In the genomic region with DNA sequence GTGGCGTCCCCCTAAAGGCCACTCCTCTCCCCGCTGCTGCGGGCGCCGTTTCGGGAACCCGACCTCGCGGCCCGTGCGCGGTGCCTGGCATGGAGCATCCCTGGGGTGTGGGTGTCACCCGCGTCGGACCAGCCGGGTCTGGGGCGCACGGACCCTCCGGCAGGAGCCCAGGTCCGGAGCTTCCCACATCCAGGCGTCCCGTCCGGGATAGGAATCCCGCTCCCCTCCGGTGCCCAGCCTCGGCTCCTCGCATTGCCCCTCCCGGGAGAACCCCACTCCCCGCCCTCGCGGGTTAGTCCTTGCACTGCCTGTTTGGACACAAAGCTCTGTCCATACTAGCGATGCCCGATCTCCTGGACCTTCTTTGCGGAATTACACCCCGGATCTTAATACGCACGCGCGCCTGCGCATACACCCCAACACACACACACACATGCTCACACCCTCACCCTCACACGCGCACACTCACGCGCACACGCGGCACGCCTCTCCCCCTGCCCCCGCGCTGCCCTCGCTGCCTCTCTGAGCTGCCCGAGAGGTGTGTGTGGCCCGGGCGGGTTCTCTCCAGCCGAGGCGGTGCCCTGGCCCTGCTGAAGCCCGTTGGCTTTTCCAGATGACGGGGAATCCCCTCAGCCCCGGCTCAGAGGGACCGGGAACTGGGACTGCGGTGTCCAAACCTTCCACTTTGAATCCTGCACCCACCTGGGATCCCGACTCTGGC, we compare ENCODE assay signal across 8 cellular contexts. TPM values are rescaled to one million over a fixed set of nuclear protein-coding genes. Genes with fewer than 3 reads are reported as not detected.
DNase-seq lines count a peak whose midpoint lies in the region; ATAC-seq and TF ChIP-seq lines count a peak whose summit lies in the region.

No MANE protein-coding gene starts in this region.

- peak overlapping the region; percentile 92 for H3K4me3 Mint-ChIP-seq in GM23338
- H3K4me3 Mint-ChIP-seq in central memory CD8-positive, alpha-beta T cell: peak overlapping the region; percentile 90

- H3K79me2 ChIP-seq in GM23338 (replicated peaks; ENCODE audit: insufficient read depth): 0 out of 2 replicates have a peak, but pooled peaks cover 9% of the 10 kb centered on the region

- no peaks in the 10 kb centered on the region for H3K9me3 Mint-ChIP-seq in GM23338
- H3K9me3 Mint-ChIP-seq in central memory CD8-positive, alpha-beta T cell: no peaks in the 10 kb centered on the region

- ATAC-seq in GM23338: peak; percentile 60
- ATAC-seq in central memory CD8-positive, alpha-beta T cell (replicated peaks; ENCODE audit: extremely low read depth, poor library complexity, severe bottlenecking): peak; percentile 49

- H2AFZ ChIP-seq in GM23338: peak overlapping the region; percentile 96

- H3K27ac Mint-ChIP-seq in GM23338: no peak overlapping the region; the same call in 1 of the 2 replicates
- peak overlapping the region; percentile 90 for H3K27ac Mint-ChIP-seq in central memory CD8-positive, alpha-beta T cell (ENCODE audit: low read depth)

- DNase-seq in ELR (ENCODE audit: low read depth) (peak; percentile 74), GM23338 (ENCODE audit: low spot score) (peak; percentile 58), M059J (ENCODE audit: low read depth) (peak; percentile 68), islet precursor cell (peak; percentile 61), OCI-M2 (lab: John Stamatoyannopoulos, UW; ENCODE audit: unreplicated experiment) (no peak)
- DNase-seq in activated CD4-positive, CD25-positive, alpha-beta regulatory T cell (lab: John Stamatoyannopoulos, UW): peak in 3 of 4 experiments; percentile 14 to 35 (median 17)
- DNase-seq in central memory CD8-positive, alpha-beta T cell (ENCODE audit: low spot score in 2 of 2): peak; percentile 28 to 33
- peak; percentile 23 to 48 for DNase-seq in stimulated activated CD4-positive, alpha-beta T cell treated with anti-CD3 and anti-CD28 coated beads, Interleukin-12 subunit alpha, Interleukin-12 subunit beta, amount 100 ng/mL, for 24 hours (ENCODE audit: low read depth in 2 of 2)

- no peaks in the 10 kb centered on the region for H3K9me2 ChIP-seq in GM23338 (ENCODE audit: insufficient read depth)

- peak overlapping the region; percentile 95 for H3K4me2 ChIP-seq in GM23338

- no peaks in the 10 kb centered on the region for H3F3A ChIP-seq in GM23338 (replicated peaks; ENCODE audit: low read depth)

- H3K36me3 ChIP-seq in GM23338 (ENCODE audit: insufficient read depth): no peaks in the 10 kb centered on the region

- H3K4me1 ChIP-seq in GM23338 (ENCODE audit: insufficient read depth): no peaks in the 10 kb centered on the region

- H3K27ac ChIP-seq in GM23338 (ENCODE audit: low read depth): no peak overlapping the region

- peaks cover 8% of the 10 kb centered on the region for H3K4me1 Mint-ChIP-seq in GM23338
- H3K4me1 Mint-ChIP-seq in central memory CD8-positive, alpha-beta T cell: peaks cover 5% of the 10 kb centered on the region

- no peak for TF ChIP-seq CTCF in GM23338 (conservative IDR thresholded peaks at IDR 0.05; ENCODE audit: low read depth in 2 of 2)

- peaks cover 9% of the 10 kb centered on the region for H4K20me1 ChIP-seq in GM23338 (replicated peaks; ENCODE audit: insufficient read depth)

- H3K36me3 Mint-ChIP-seq in GM23338 (ENCODE audit: low read depth): no peaks in the 10 kb centered on the region; the same call in 2 of the 3 replicates
- H3K36me3 Mint-ChIP-seq in central memory CD8-positive, alpha-beta T cell (ENCODE audit: insufficient read depth): peaks cover 15% of the 10 kb centered on the region

- peak overlapping the region; percentile 89 for H3K4me3 ChIP-seq in GM23338

- H3K27me3 ChIP-seq in GM23338 (ENCODE audit: insufficient read depth): peaks cover 28% of the 10 kb centered on the region

- H3K27me3 Mint-ChIP-seq in GM23338 (ENCODE audit: insufficient read depth, low read depth, poor library complexity): peaks cover 23% of the 10 kb centered on the region
- H3K27me3 Mint-ChIP-seq in central memory CD8-positive, alpha-beta T cell: no peaks in the 10 kb centered on the region

TF ChIP-seq in GM23338, 12 proteins besides CTCF, POLR2A, EP300 and RAD21:
- TF ChIP-seq STAT1 (IDR thresholded peaks at IDR 0.05; ENCODE audit: unreplicated experiment): no peak
- peak; percentile 26 for TF ChIP-seq EZH2 (IDR thresholded peaks at IDR 0.05; ENCODE audit: low read depth, unreplicated experiment)

RNA-seq across cellular contexts. Expression of a gene that starts 0.9 kb away (rescaled TPM):
- 4.7 and 8.7 TPM in 2 replicates for total RNA-seq in GM23338 (2014; rRNA removed; shearing (Covaris generic))
- polyA plus RNA-seq in GM23338 (2016; fragmentation: Nextera tagmentation; extraction: Ambion mirVana): 3.0 and 3.1 TPM in 2 replicates
- total RNA-seq in M059J (2014; rRNA removed; shearing (Covaris generic)): 0.42 and 3.8 TPM in 2 replicates
